In the genomic region with DNA sequence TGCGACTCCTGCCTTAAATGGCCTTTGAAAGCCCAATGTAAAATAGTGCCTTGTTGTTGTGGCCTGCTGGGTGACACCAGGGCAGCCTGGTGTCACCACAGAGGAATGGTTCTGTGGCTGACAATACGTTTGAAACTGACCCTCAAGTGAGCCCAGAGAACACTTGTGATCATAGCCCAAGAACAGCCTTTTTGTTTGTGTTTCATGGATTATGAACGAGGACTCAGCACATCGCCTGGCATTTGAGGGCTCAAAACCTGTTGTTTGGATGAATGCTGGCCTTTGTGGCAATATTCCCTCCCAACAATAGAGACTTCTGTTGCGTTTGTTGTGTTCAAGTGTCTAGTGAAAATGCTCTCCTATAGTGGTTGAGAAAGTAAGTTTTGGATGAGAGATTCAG, we compare ENCODE assay signal across 16 cellular contexts. TPM values are rescaled to one million over a fixed set of nuclear protein-coding genes. Genes with fewer than 3 reads are reported as not detected.
A peak's percentile ranks its signal among the peaks of the same experiment; 100 is the strongest.
DNase-seq lines count a peak whose midpoint lies in the region; ATAC-seq and TF ChIP-seq lines count a peak whose summit lies in the region.
"Had no signal": no experiment of that assay in that cellular context is flagged by ENCODE, and none has a peak within 500 bp of the region (broad histone marks: within the 10 kb centered on the region; RNA-seq: fewer than 3 reads in every experiment).

No MANE protein-coding gene starts in this region.

- H3K36me3 ChIP-seq in subcutaneous abdominal adipose tissue (ENCODE audit: control insufficient read depth in 5 of 5, insufficient read depth in 5 of 5, low read length in 5 of 5), result no peaks in the 10 kb centered on the region
- H3K36me3 ChIP-seq: BE2C had no signal

- H3K4me1 Mint-ChIP-seq in neural crest cell (peaks cover 16% of the 10 kb centered on the region), immature natural killer cell (peaks cover 17 to 18% of the 10 kb centered on the region in 2 donors)

- H3K27me3 Mint-ChIP-seq in neural crest cell (ENCODE audit: low read depth), result no peaks in the 10 kb centered on the region
- peaks cover 0 to 13% (median 3%) of the 10 kb centered on the region in 3 donors for H3K27me3 Mint-ChIP-seq in immature natural killer cell (ENCODE audit: low read depth in 3 of 3)

- TF ChIP-seq CTCF in neural crest cell (conservative IDR thresholded peaks at IDR 0.05), result no peak

- no peak for ATAC-seq in HG02885 (IDR thresholded peaks at IDR 0.05; ENCODE audit: poor library complexity, unreplicated experiment)
- ATAC-seq: GM23338 had no signal

- H3K4me1 ChIP-seq in subcutaneous abdominal adipose tissue (ENCODE audit: control insufficient read depth in 5 of 5, insufficient read depth in 5 of 5, low read length in 5 of 5), result peaks cover 0 to 44% (median 23%) of the 10 kb centered on the region in 5 donors

- H3K4me3 Mint-ChIP-seq in neural crest cell (peak overlapping the region; percentile 61), immature natural killer cell (no peak overlapping the region)
- H3K4me3 Mint-ChIP-seq: CD4-positive, alpha-beta memory T cell; GM23338 had no signal

- H3K9me3 Mint-ChIP-seq in neural crest cell (peaks cover 6% of the 10 kb centered on the region), immature natural killer cell (peaks cover 0 to 5% (median 0%) of the 10 kb centered on the region in 6 donors)
- H3K9me3 Mint-ChIP-seq: GM23338 had no signal

- H3K36me3 Mint-ChIP-seq in neural crest cell (ENCODE audit: low read depth), result peaks cover 13% of the 10 kb centered on the region
- no peaks in the 10 kb centered on the region for H3K36me3 Mint-ChIP-seq in immature natural killer cell
- H3K36me3 Mint-ChIP-seq: CD4-positive, alpha-beta memory T cell had no signal

- DNase-seq in SK-MEL-5 (ENCODE audit: low read depth, low spot score) (peak; percentile 97), globus pallidus (ENCODE audit: low spot score) (peak; percentile 76), neural crest cell (ENCODE audit: low read depth, low spot score) (no peak), NCI-H1694 treated with DMSO at 0.1 percent for 48 hours (lab: John Stamatoyannopoulos, UW) (no peak), immature natural killer cell (no peak)
- DNase-seq in stimulated activated CD8-positive, alpha-beta memory T cell treated with anti-CD3 and anti-CD28 coated beads, Interleukin-4, amount 100 ng/mL, for 48 hours, result no peak
- DNase-seq: BE2C; CD4-positive, alpha-beta memory T cell; COR-L47; GF-D8; H7; IMR-90 had no signal

- H3K27ac ChIP-seq in subcutaneous abdominal adipose tissue (ENCODE audit: low read depth, low read length), result peak overlapping the region; percentile 6
- H3K27ac ChIP-seq: C4-2B had no signal

- no peak overlapping the region for H3K9ac ChIP-seq in subcutaneous abdominal adipose tissue (ENCODE audit: low read length in 5 of 5)

- peaks cover 0 to 11% (median 8%) of the 10 kb centered on the region in 5 donors for H3K9me3 ChIP-seq in subcutaneous abdominal adipose tissue (ENCODE audit: control insufficient read depth in 5 of 5, low read length in 5 of 5)
- H3K9me3 ChIP-seq: BE2C had no signal

- H3K27ac Mint-ChIP-seq in neural crest cell (ENCODE audit: unreplicated experiment) (peak overlapping the region; percentile 45), immature natural killer cell (no peak overlapping the region)
- H3K27ac Mint-ChIP-seq: CD4-positive, alpha-beta memory T cell; GM23338 had no signal

- H3K27me3 ChIP-seq in subcutaneous abdominal adipose tissue (ENCODE audit: control insufficient read depth in 5 of 5, insufficient read depth in 4 of 5, low read length in 5 of 5), result no peaks in the 10 kb centered on the region
- H3K27me3 ChIP-seq: BE2C had no signal

- no peak overlapping the region for H3K4me3 ChIP-seq in subcutaneous abdominal adipose tissue (ENCODE audit: low read depth in 1 of 5, low read length in 5 of 5)
- H3K4me3 ChIP-seq: GM23338 had no signal

- in situ Hi-C loops in SK-MEL-5 (cut with HindIII; ENCODE audit: low pct_unique_long_range_greater_than_20kb, low sequenced_read_pairs), result no loop called here

RNA-seq across cellular contexts. Expression of a gene that starts 48.5 kb away (rescaled TPM):
- 14.2 and 19.3 TPM in 2 replicates for total RNA-seq in SK-MEL-5 (2014; rRNA removed; shearing (Covaris generic))
- 22.6 and 27.5 TPM in 2 replicates for polyA plus RNA-seq in SK-MEL-5 (2015; cell fraction: cytosol; rRNA removed)
- polyA plus RNA-seq in SK-MEL-5 (2015; cell fraction: nucleus; rRNA removed), result 21.7 and 26.8 TPM in 2 replicates
- 22.8 and 23.8 TPM in 2 replicates for total RNA-seq in neural crest cell
- polyA plus RNA-seq in immature natural killer cell, result under 1 TPM in 1 of 3 donors, not detected in 2; 0.44 TPM
- polyA plus RNA-seq: CD4-positive, alpha-beta memory T cell had no signal

Comparison
In these comparisons a context has a peak if more than half of its experiments do, and no peak if none do; other contexts are left out.
1. DNase-seq: peak in SK-MEL-5 (single experiment) and globus pallidus (single experiment); none in neural crest cell (single experiment), NCI-H1694 treated with DMSO at 0.1 percent for 48 hours (single experiment), immature natural killer cell (0 of 3) and stimulated activated CD8-positive, alpha-beta memory T cell treated with anti-CD3 and anti-CD28 coated beads, Interleukin-4, amount 100 ng/mL, for 48 hours (single experiment).